27 cellular contexts compared by ENCODE assay signal in the genomic region with DNA sequence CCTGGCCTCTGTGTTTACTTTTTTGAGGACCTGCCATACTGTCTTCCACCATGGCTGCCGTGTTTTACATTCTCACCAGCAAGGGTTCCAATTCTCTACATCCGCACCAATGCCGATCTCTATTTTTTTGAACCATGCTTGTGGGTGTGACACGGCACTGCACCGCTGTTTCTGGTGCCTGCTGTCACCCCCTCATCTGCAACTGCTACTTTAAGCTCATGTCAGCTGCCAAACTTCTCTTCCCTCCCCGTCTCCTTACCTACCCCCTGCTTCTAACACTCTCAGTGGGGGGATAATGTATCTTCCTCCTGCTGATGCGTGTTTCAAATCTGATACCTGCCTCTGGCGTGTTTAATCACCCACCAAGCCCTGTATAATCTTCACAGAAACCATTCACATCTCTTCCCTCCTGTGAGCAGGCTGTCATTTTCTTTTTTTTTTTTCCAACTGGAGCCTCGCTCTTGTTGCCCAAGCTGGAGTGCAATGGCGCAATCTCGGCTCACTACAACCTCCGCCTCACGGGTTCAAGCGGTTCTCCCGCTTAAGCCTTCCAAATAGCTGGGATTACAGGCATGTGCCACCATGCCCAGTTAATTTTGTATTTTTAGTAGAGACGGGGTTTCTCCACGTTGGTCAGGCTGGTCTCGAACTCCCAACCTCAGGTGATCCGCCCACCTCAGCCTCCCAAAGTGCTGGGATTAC. TPM values are rescaled to one million over a fixed set of nuclear protein-coding genes. Genes with fewer than 3 reads are reported as not detected.
DNase-seq lines count a peak whose midpoint lies in the region; ATAC-seq and TF ChIP-seq lines count a peak whose summit lies in the region.
"Had no signal": no experiment of that assay in that cellular context is flagged by ENCODE, and none has a peak within 500 bp of the region (broad histone marks: within the 10 kb centered on the region; RNA-seq: fewer than 3 reads in every experiment).

No MANE protein-coding gene starts in this region.

- no peak overlapping the region for H2AFZ ChIP-seq in neural progenitor cell (replicated peaks)

- intact Hi-C loops in natural killer cell (cut with micrococcal nuclease) (no loop called here), uterus (cut with DNase I; ENCODE audit: low total_unique reads) (no loop called here)

- no peak overlapping the region for H3K4me2 ChIP-seq in neural progenitor cell

- H4K20me1 ChIP-seq in neural progenitor cell (ENCODE audit: low read depth): no peaks in the 10 kb centered on the region

- no peak for ATAC-seq in natural killer cell treated with Interleukin-12 subunit alpha and Interleukin-12 subunit beta and Interleukin-15 and Interleukin-18, amount 100 ng/mL, for 72 hours
- ATAC-seq in natural killer cell (no peak), HG02973 (IDR thresholded peaks at IDR 0.05; ENCODE audit: unreplicated experiment) (no peak)
- ATAC-seq: activated CD8-positive, alpha-beta memory T cell treated with anti-CD3 and anti-CD28 coated beads, Interleukin-2, amount 10 ng/mL, durations not matched to agents 7 days and 5 days; activated T-cell treated with anti-CD3 and anti-CD28 coated beads, Interleukin-2, amount 50 U/mL, for 4 hours; left cardiac atrium; stimulated activated memory B cell treated with anti-CD40 and anti-IgM and Interleukin-4, amounts not matched to agents 10 μg/mL and 1 μg/mL and 100 μg/mL, for 72 hours had no signal

- H3K27ac Mint-ChIP-seq in natural killer cell treated with Interleukin-12 subunit alpha and Interleukin-12 subunit beta and Interleukin-15 and Interleukin-18, amount 100 ng/mL, for 72 hours: no peak overlapping the region
- no peak overlapping the region for H3K27ac Mint-ChIP-seq in natural killer cell
- H3K27ac Mint-ChIP-seq in endothelial cell (ENCODE audit: unreplicated experiment): peak overlapping the region; percentile 51
- no peak overlapping the region for H3K27ac Mint-ChIP-seq in neural progenitor cell
- H3K27ac Mint-ChIP-seq: activated CD8-positive, alpha-beta memory T cell treated with anti-CD3 and anti-CD28 coated beads, Interleukin-2, amount 10 ng/mL, durations not matched to agents 7 days and 5 days; activated naive CD8-positive, alpha-beta T cell treated with anti-CD3 and anti-CD28 coated beads for 36 hours; CD4-positive, alpha-beta memory T cell; HFFc6; stimulated activated memory B cell treated with anti-CD40 and anti-IgM and Interleukin-4, amounts not matched to agents 10 μg/mL and 1 μg/mL and 100 μg/mL, for 72 hours; T-helper 1 cell treated with Interleukin-12 subunit alpha and Interleukin-12 subunit beta and Interleukin-4 antibody, amounts not matched to agents 30 μg/mL and 1 μg/mL, for 36 hours had no signal

- TF ChIP-seq POLR2A in uterus (IDR thresholded peaks at IDR 0.05): no peak

- DNase-seq in natural killer cell treated with Interleukin-12 subunit alpha and Interleukin-12 subunit beta and Interleukin-15 and Interleukin-18, amount 100 ng/mL, for 72 hours (ENCODE audit: low spot score): peak; percentile 29
- DNase-seq in natural killer cell (no peak), endothelial cell (ENCODE audit: low spot score) (no peak), neural progenitor cell (ENCODE audit: low spot score) (no peak), uterus (no peak), SKM-1 treated with dmso at 0.1 percent for 144 hours (lab: John Stamatoyannopoulos, UW; ENCODE audit: unreplicated experiment) (no peak), SW 1271 (lab: John Stamatoyannopoulos, UW) (no peak)
- DNase-seq: activated CD8-positive, alpha-beta memory T cell treated with anti-CD3 and anti-CD28 coated beads, Interleukin-2, amount 10 ng/mL, durations not matched to agents 7 days and 5 days; activated gamma-delta T cell; activated naive CD8-positive, alpha-beta T cell treated with anti-CD3 and anti-CD28 coated beads for 36 hours; activated T-cell treated with anti-CD3 and anti-CD28 coated beads, Interleukin-2, amount 50 U/mL, for 4 hours; CD4-positive, alpha-beta memory T cell; HFFc6; hippocampal formation; left cardiac atrium; NCI-H1092 treated with DMSO at 0.1 percent for 48 hours; NCI-H1694 treated with DMSO at 0.1 percent for 48 hours; NCI-H524; OCI-M1 had no signal

- H3K27me3 ChIP-seq in neural progenitor cell (no peaks in the 10 kb centered on the region), uterus (no peaks in the 10 kb centered on the region)

- H3K36me3 ChIP-seq in neural progenitor cell (no peaks in the 10 kb centered on the region), uterus (no peaks in the 10 kb centered on the region)
- H3K36me3 ChIP-seq: thoracic aorta had no signal

- H3K27me3 Mint-ChIP-seq in natural killer cell treated with Interleukin-12 subunit alpha and Interleukin-12 subunit beta and Interleukin-15 and Interleukin-18, amount 100 ng/mL, for 72 hours: peaks cover 8 to 9% of the 10 kb centered on the region in 2 donors
- H3K27me3 Mint-ChIP-seq in natural killer cell (ENCODE audit: low read depth in 2 of 2) (peaks cover 7 to 9% of the 10 kb centered on the region in 2 donors), endothelial cell (ENCODE audit: unreplicated experiment) (peaks cover 8% of the 10 kb centered on the region), neural progenitor cell (ENCODE audit: insufficient read depth, low read depth) (peaks cover 14% of the 10 kb centered on the region)

- no peaks in the 10 kb centered on the region for H3K36me3 Mint-ChIP-seq in natural killer cell treated with Interleukin-12 subunit alpha and Interleukin-12 subunit beta and Interleukin-15 and Interleukin-18, amount 100 ng/mL, for 72 hours
- H3K36me3 Mint-ChIP-seq in natural killer cell (no peaks in the 10 kb centered on the region), endothelial cell (ENCODE audit: low read depth, unreplicated experiment) (peaks cover 5% of the 10 kb centered on the region), neural progenitor cell (no peaks in the 10 kb centered on the region)
- H3K36me3 Mint-ChIP-seq: activated CD8-positive, alpha-beta memory T cell treated with anti-CD3 and anti-CD28 coated beads, Interleukin-2, amount 10 ng/mL, durations not matched to agents 7 days and 5 days; activated naive CD8-positive, alpha-beta T cell treated with anti-CD3 and anti-CD28 coated beads for 36 hours; CD4-positive, alpha-beta memory T cell; stimulated activated memory B cell treated with anti-CD40 and anti-IgM and Interleukin-4, amounts not matched to agents 10 μg/mL and 1 μg/mL and 100 μg/mL, for 72 hours had no signal

- H3K4me3 Mint-ChIP-seq in natural killer cell treated with Interleukin-12 subunit alpha and Interleukin-12 subunit beta and Interleukin-15 and Interleukin-18, amount 100 ng/mL, for 72 hours: no peak overlapping the region
- H3K4me3 Mint-ChIP-seq in natural killer cell: no peak overlapping the region
- H3K4me3 Mint-ChIP-seq in endothelial cell (ENCODE audit: unreplicated experiment): peak overlapping the region; percentile 10
- H3K4me3 Mint-ChIP-seq in neural progenitor cell: peak overlapping the region; percentile 19
- H3K4me3 Mint-ChIP-seq: activated CD8-positive, alpha-beta memory T cell treated with anti-CD3 and anti-CD28 coated beads, Interleukin-2, amount 10 ng/mL, durations not matched to agents 7 days and 5 days; activated naive CD8-positive, alpha-beta T cell treated with anti-CD3 and anti-CD28 coated beads for 36 hours; activated T-cell treated with anti-CD3 and anti-CD28 coated beads, Interleukin-2, amount 50 U/mL, for 4 hours; CD4-positive, alpha-beta memory T cell; central memory CD8-positive, alpha-beta T cell; HFFc6; stimulated activated memory B cell treated with anti-CD40 and anti-IgM and Interleukin-4, amounts not matched to agents 10 μg/mL and 1 μg/mL and 100 μg/mL, for 72 hours; T-helper 1 cell treated with Interleukin-12 subunit alpha and Interleukin-12 subunit beta and Interleukin-4 antibody, amounts not matched to agents 30 μg/mL and 1 μg/mL, for 36 hours had no signal

- no peaks in the 10 kb centered on the region for H3K9me3 Mint-ChIP-seq in natural killer cell treated with Interleukin-12 subunit alpha and Interleukin-12 subunit beta and Interleukin-15 and Interleukin-18, amount 100 ng/mL, for 72 hours
- H3K9me3 Mint-ChIP-seq in natural killer cell (no peaks in the 10 kb centered on the region), endothelial cell (ENCODE audit: unreplicated experiment) (no peaks in the 10 kb centered on the region), neural progenitor cell (peaks cover 3% of the 10 kb centered on the region)
- H3K9me3 Mint-ChIP-seq: activated naive CD8-positive, alpha-beta T cell treated with anti-CD3 and anti-CD28 coated beads for 36 hours; activated T-cell treated with anti-CD3 and anti-CD28 coated beads, Interleukin-2, amount 50 U/mL, for 4 hours; central memory CD8-positive, alpha-beta T cell; HFFc6; stimulated activated memory B cell treated with anti-CD40 and anti-IgM and Interleukin-4, amounts not matched to agents 10 μg/mL and 1 μg/mL and 100 μg/mL, for 72 hours; T-helper 1 cell treated with Interleukin-12 subunit alpha and Interleukin-12 subunit beta and Interleukin-4 antibody, amounts not matched to agents 30 μg/mL and 1 μg/mL, for 36 hours had no signal

- H3K9me3 ChIP-seq in neural progenitor cell (ENCODE audit: low read depth) (no peaks in the 10 kb centered on the region), uterus (no peaks in the 10 kb centered on the region)
- H3K9me3 ChIP-seq: thoracic aorta had no signal

- H3K4me1 ChIP-seq in neural progenitor cell (peaks cover 33% of the 10 kb centered on the region), uterus (peaks cover 0 to 8% of the 10 kb centered on the region in 2 donors)

- no peaks in the 10 kb centered on the region for H3K79me2 ChIP-seq in neural progenitor cell (ENCODE audit: low read depth)

- H3K4me1 Mint-ChIP-seq in natural killer cell treated with Interleukin-12 subunit alpha and Interleukin-12 subunit beta and Interleukin-15 and Interleukin-18, amount 100 ng/mL, for 72 hours (ENCODE audit: low read depth in 2 of 2): no peaks in the 10 kb centered on the region
- no peaks in the 10 kb centered on the region for H3K4me1 Mint-ChIP-seq in natural killer cell
- peaks cover 20% of the 10 kb centered on the region for H3K4me1 Mint-ChIP-seq in endothelial cell (ENCODE audit: unreplicated experiment)
- H3K4me1 Mint-ChIP-seq in neural progenitor cell: peaks cover 40% of the 10 kb centered on the region
- H3K4me1 Mint-ChIP-seq: activated naive CD8-positive, alpha-beta T cell treated with anti-CD3 and anti-CD28 coated beads for 36 hours; CD4-positive, alpha-beta memory T cell; central memory CD8-positive, alpha-beta T cell; stimulated activated memory B cell treated with anti-CD40 and anti-IgM and Interleukin-4, amounts not matched to agents 10 μg/mL and 1 μg/mL and 100 μg/mL, for 72 hours had no signal

- H3K4me3 ChIP-seq in neural progenitor cell (no peak overlapping the region), uterus (no peak overlapping the region)
- H3K4me3 ChIP-seq: SK-N-MC, thoracic aorta had no signal

- no peak overlapping the region for H3K27ac ChIP-seq in neural progenitor cell
- H3K27ac ChIP-seq in uterus: peak overlapping the region; percentile 37 to 76
- H3K27ac ChIP-seq: SK-N-MC, thoracic aorta had no signal

- peaks cover 35% of the 10 kb centered on the region for H3F3A ChIP-seq in neural progenitor cell (ENCODE audit: low read depth)

- TF ChIP-seq CTCF in natural killer cell (IDR thresholded peaks at IDR 0.05): no peak
- TF ChIP-seq CTCF in endothelial cell (IDR thresholded peaks at IDR 0.05; ENCODE audit: unreplicated experiment): no peak
- TF ChIP-seq CTCF in neural progenitor cell (IDR thresholded peaks at IDR 0.05): no peak
- TF ChIP-seq CTCF in uterus (IDR thresholded peaks at IDR 0.05): no peak

- H3K9ac ChIP-seq in neural progenitor cell: no peak overlapping the region

RNA-seq across cellular contexts. Expression of a gene that starts 2.8 kb away (rescaled TPM):
- not detected for total RNA-seq in natural killer cell treated with Interleukin-12 subunit alpha and Interleukin-12 subunit beta and Interleukin-15 and Interleukin-18, amount 100 ng/mL, for 72 hours
- total RNA-seq in natural killer cell (not detected), endothelial cell (ENCODE audit: unreplicated experiment) (2.2 TPM), neural progenitor cell (ENCODE audit: low replicate concordance) (0.37 and 0.88 TPM in 2 replicates), uterus (10 to 100 TPM in 1 of 4 donors, 1 to 10 TPM in 1, not detected in 2; 6.2 to 11.7 TPM)
- total RNA-seq: activated CD8-positive, alpha-beta memory T cell treated with anti-CD3 and anti-CD28 coated beads, Interleukin-2, amount 10 ng/mL, durations not matched to agents 7 days and 5 days; activated naive CD8-positive, alpha-beta T cell treated with anti-CD3 and anti-CD28 coated beads for 36 hours; activated T-cell treated with anti-CD3 and anti-CD28 coated beads, Interleukin-2, amount 50 U/mL, for 4 hours; CD4-positive, alpha-beta memory T cell; dermis microvascular lymphatic vessel endothelial cell; HFFc6; HT-29; thoracic aorta had no signal

Comparison
In these comparisons a context has a peak if more than half of its experiments do, and no peak if none do; other contexts are left out.
1. H3K4me3 Mint-ChIP-seq: peak in endothelial cell (single experiment) and neural progenitor cell (single experiment); none in natural killer cell treated with Interleukin-12 subunit alpha and Interleukin-12 subunit beta and Interleukin-15 and Interleukin-18, amount 100 ng/mL, for 72 hours (single experiment) and natural killer cell (single experiment).